Comparison of ENCODE assay signal across 1 cellular context in the genomic region with DNA sequence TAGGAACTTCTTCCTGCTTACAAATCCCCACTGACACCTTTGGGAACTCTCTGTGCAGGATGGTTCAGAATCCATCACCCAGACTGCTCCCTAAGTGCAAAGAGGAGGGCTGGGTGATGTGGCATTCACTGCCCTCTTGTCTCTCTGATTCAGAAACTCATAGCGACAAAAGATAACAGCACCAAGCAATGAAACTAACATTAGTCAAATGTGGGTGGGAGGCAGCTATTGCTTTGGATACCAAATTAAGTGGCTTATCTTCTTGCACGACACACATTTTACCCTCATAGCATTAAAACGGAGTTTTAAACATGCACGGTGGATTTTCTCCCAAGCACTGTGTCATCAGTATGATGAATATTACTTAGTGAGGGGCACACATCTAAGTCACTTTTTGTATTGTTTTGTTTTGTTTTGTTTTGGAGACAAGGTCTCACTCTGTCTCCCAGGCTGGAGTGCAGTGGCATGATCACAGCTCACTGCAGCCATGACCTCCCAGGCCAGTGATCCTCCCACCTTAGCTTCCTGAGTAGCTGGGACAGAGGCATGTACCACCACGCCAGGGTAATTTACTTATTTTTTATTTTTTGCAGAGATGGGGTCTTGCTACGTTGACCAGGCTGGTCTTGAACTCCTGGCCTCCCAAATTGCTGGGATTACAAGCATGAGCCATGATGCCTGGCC.
TF ChIP-seq lines count a peak whose summit lies in the region.

No MANE protein-coding gene starts in this region.

TF ChIP-seq in HCT116, 20 proteins besides CTCF, POLR2A, EP300 and RAD21 (continued from another document):
- TF ChIP-seq, protein P1, sequence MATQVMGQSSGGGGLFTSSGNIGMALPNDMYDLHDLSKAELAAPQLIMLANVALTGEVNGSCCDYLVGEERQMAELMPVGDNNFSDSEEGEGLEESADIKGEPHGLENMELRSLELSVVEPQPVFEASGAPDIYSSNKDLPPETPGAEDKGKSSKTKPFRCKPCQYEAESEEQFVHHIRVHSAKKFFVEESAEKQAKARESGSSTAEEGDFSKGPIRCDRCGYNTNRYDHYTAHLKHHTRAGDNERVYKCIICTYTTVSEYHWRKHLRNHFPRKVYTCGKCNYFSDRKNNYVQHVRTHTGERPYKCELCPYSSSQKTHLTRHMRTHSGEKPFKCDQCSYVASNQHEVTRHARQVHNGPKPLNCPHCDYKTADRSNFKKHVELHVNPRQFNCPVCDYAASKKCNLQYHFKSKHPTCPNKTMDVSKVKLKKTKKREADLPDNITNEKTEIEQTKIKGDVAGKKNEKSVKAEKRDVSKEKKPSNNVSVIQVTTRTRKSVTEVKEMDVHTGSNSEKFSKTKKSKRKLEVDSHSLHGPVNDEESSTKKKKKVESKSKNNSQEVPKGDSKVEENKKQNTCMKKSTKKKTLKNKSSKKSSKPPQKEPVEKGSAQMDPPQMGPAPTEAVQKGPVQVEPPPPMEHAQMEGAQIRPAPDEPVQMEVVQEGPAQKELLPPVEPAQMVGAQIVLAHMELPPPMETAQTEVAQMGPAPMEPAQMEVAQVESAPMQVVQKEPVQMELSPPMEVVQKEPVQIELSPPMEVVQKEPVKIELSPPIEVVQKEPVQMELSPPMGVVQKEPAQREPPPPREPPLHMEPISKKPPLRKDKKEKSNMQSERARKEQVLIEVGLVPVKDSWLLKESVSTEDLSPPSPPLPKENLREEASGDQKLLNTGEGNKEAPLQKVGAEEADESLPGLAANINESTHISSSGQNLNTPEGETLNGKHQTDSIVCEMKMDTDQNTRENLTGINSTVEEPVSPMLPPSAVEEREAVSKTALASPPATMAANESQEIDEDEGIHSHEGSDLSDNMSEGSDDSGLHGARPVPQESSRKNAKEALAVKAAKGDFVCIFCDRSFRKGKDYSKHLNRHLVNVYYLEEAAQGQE (IDR thresholded peaks at IDR 0.05; ENCODE audit: low read depth), result no peak
- TF ChIP-seq, protein P2, sequence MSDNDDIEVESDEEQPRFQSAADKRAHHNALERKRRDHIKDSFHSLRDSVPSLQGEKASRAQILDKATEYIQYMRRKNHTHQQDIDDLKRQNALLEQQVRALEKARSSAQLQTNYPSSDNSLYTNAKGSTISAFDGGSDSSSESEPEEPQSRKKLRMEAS (IDR thresholded peaks at IDR 0.05), result no peak
- TF ChIP-seq EGR1 (IDR thresholded peaks at IDR 0.05; ENCODE audit: low read depth) (no peak), SIN3A (IDR thresholded peaks at IDR 0.05; ENCODE audit: low read depth) (no peak), EZH2phosphoT487 (IDR thresholded peaks at IDR 0.05; ENCODE audit: borderline replicate concordance) (no peak), TCF7L2 (IDR thresholded peaks at IDR 0.05; ENCODE audit: borderline replicate concordance, extremely low read depth, insufficient read depth, insufficient read length) (no peak), CEBPB (IDR thresholded peaks at IDR 0.05; ENCODE audit: low read depth) (no peak), JUND (IDR thresholded peaks at IDR 0.05) (no peak), EZH2 (IDR thresholded peaks at IDR 0.05) (no peak), ELF1 (IDR thresholded peaks at IDR 0.05; ENCODE audit: borderline replicate concordance, low read depth) (no peak), YY1 (IDR thresholded peaks at IDR 0.05; ENCODE audit: extremely low read depth, insufficient replicate concordance, low read depth, low read length) (no peak), CBX3 (IDR thresholded peaks at IDR 0.05; ENCODE audit: low read depth) (no peak), SP1 (IDR thresholded peaks at IDR 0.05; ENCODE audit: low read depth) (no peak), FOSL1 (IDR thresholded peaks at IDR 0.05; ENCODE audit: low read depth) (no peak), SRF (IDR thresholded peaks at IDR 0.05; ENCODE audit: low read depth) (no peak)
- TF ChIP-seq, protein P3, sequence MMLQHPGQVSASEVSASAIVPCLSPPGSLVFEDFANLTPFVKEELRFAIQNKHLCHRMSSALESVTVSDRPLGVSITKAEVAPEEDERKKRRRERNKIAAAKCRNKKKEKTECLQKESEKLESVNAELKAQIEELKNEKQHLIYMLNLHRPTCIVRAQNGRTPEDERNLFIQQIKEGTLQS (IDR thresholded peaks at IDR 0.05), result no peak
- TF ChIP-seq, protein P4, sequence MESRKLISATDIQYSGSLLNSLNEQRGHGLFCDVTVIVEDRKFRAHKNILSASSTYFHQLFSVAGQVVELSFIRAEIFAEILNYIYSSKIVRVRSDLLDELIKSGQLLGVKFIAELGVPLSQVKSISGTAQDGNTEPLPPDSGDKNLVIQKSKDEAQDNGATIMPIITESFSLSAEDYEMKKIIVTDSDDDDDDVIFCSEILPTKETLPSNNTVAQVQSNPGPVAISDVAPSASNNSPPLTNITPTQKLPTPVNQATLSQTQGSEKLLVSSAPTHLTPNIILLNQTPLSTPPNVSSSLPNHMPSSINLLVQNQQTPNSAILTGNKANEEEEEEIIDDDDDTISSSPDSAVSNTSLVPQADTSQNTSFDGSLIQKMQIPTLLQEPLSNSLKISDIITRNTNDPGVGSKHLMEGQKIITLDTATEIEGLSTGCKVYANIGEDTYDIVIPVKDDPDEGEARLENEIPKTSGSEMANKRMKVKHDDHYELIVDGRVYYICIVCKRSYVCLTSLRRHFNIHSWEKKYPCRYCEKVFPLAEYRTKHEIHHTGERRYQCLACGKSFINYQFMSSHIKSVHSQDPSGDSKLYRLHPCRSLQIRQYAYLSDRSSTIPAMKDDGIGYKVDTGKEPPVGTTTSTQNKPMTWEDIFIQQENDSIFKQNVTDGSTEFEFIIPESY (IDR thresholded peaks at IDR 0.05; ENCODE audit: extremely low read depth, insufficient replicate concordance, low read length), result no peak
